ENCODE assay signal across 22 cellular contexts in genomic region chr6:4640139-4640538, GRCh38.
DNase-seq lines count a peak whose midpoint lies in the region; ATAC-seq and TF ChIP-seq lines count a peak whose summit lies in the region.
"Had no signal": no experiment of that assay in that cellular context is flagged by ENCODE, and none has a peak within 500 bp of the region (broad histone marks: within the 10 kb centered on the region; RNA-seq: fewer than 3 reads in every experiment).

No MANE protein-coding gene starts in this region.

- no peaks in the 10 kb centered on the region for H3K27me3 ChIP-seq in Panc1 (ENCODE audit: control insufficient read depth, insufficient read depth, low read length)
- H3K27me3 ChIP-seq: colonic mucosa had no signal

- peak; percentile 24 for DNase-seq in Daoy (ENCODE audit: low read depth)
- DNase-seq in Panc1 (ENCODE audit: low read depth, low spot score), result peak; percentile 59
- peak; percentile 95 for DNase-seq in epithelial cell of esophagus (ENCODE audit: low read depth)
- DNase-seq in islet precursor cell, result peak; percentile 46
- no peak for DNase-seq in dedifferentiated amniotic fluid mesenchymal stem cell (ENCODE audit: extremely low spot score)
- no peak for DNase-seq in NCI-H2171 (lab: John Stamatoyannopoulos, UW)
- no peak for DNase-seq in mesenteric fat pad (ENCODE audit: low spot score)
- DNase-seq: activated naive CD8-positive, alpha-beta T cell treated with anti-CD3 and anti-CD28 coated beads for 36 hours; C1 segment of cervical spinal cord; colonic mucosa; glutamatergic neuron; left ventricle myocardium inferior; mucosa of descending colon; NCI-H1417 treated with DMSO at 0.1 percent for 48 hours; NCI-H524 treated with DMSO at 0.1 percent for 48 hours; Right ventricle myocardium superior; stimulated activated CD4-positive, alpha-beta T cell treated with anti-CD3 and anti-CD28 coated beads, Interleukin-1b, Interleukin-23, amount 100 ng/mL, for 48 hours; SW 1271 had no signal

- no peak for ATAC-seq in Panc1
- no peak for ATAC-seq in GM18909 (IDR thresholded peaks at IDR 0.05; ENCODE audit: poor library complexity, unreplicated experiment)
- ATAC-seq: mucosa of descending colon; stimulated activated memory B cell treated with anti-CD40 and anti-IgM and Interleukin-4, amounts not matched to agents 10 μg/mL and 1 μg/mL and 100 μg/mL, for 72 hours had no signal

- H3K36me3 ChIP-seq in Panc1 (ENCODE audit: control insufficient read depth, insufficient read depth, low read length), result no peaks in the 10 kb centered on the region
- H3K36me3 ChIP-seq: colonic mucosa, HAP-1, left ventricle myocardium inferior, thoracic aorta had no signal

- intact Hi-C loops in Panc1 (cut with micrococcal nuclease; ENCODE audit: unreplicated experiment), result no loop called here

- no TSS peak for BruUV-seq in Panc1 (replicated peaks; lab: Mats Ljungman, UMichigan)

- in situ Hi-C loops in Panc1 (cut with HindIII; ENCODE audit: low pct_unique_long_range_greater_than_20kb, low sequenced_read_pairs), result no loop called here

- POLR2A ChIA-PET in Panc1 (lab: Charles Lee), result no interaction called here

- CTCF ChIA-PET in Panc1 (lab: Charles Lee), result no interaction called here

- no peaks in the 10 kb centered on the region for H3K9me3 ChIP-seq in Panc1 (ENCODE audit: control insufficient read depth, insufficient read depth, low read depth, low read length)
- H3K9me3 ChIP-seq: colonic mucosa, HAP-1, mucosa of descending colon, thoracic aorta had no signal

- H3K4me3 ChIP-seq in Panc1 (ENCODE audit: low read depth in 2 of 2, low read length in 2 of 2) (no peak overlapping the region), epithelial cell of esophagus (ENCODE audit: low read length) (no peak overlapping the region)
- H3K4me3 ChIP-seq: colonic mucosa, HAP-1, left ventricle myocardium inferior, mucosa of descending colon, thoracic aorta had no signal

- H3K27ac ChIP-seq in Panc1 (ENCODE audit: low read length), result no peak overlapping the region
- H3K27ac ChIP-seq: colonic mucosa, left ventricle myocardium inferior, thoracic aorta had no signal

- no peak for TF ChIP-seq CTCF in Panc1 (IDR thresholded peaks at IDR 0.05)
- TF ChIP-seq CTCF in epithelial cell of esophagus (IDR thresholded peaks at IDR 0.05; ENCODE audit: insufficient read depth, low read depth, low read length, missing control alignments), result no peak

- H3K4me1 ChIP-seq in Panc1 (ENCODE audit: control insufficient read depth, insufficient read depth, low read length), result no peaks in the 10 kb centered on the region
- H3K4me1 ChIP-seq: colonic mucosa, HAP-1, left ventricle myocardium inferior had no signal

Comparison
In these comparisons a context has a peak if more than half of its experiments do, and no peak if none do; other contexts are left out.
1. DNase-seq: peak in Daoy (single experiment), Panc1 (single experiment), epithelial cell of esophagus (single experiment) and islet precursor cell (single experiment); none in dedifferentiated amniotic fluid mesenchymal stem cell (single experiment), NCI-H2171 (single experiment) and mesenteric fat pad (single experiment).